In genomic region chr10:92712016-92712889, GRCh38 we compare ENCODE assay signal across 13 cellular contexts. TPM values are rescaled to one million over a fixed set of nuclear protein-coding genes. Genes with fewer than 3 reads are reported as not detected.
DNase-seq lines count a peak whose midpoint lies in the region; ATAC-seq, FAIRE-seq and TF ChIP-seq lines count a peak whose summit lies in the region.
"Had no signal": no experiment of that assay in that cellular context is flagged by ENCODE, and none has a peak within 500 bp of the region (broad histone marks: within the 10 kb centered on the region; RNA-seq: fewer than 3 reads in every experiment).

No MANE protein-coding gene starts in this region.

- H3K27me3 ChIP-seq in A673 (replicated peaks; ENCODE audit: insufficient read depth, low read depth, low read length, poor library complexity) = no peaks in the 10 kb centered on the region
- no peaks in the 10 kb centered on the region for H3K27me3 ChIP-seq in gastrocnemius medialis
- H3K27me3 ChIP-seq in smooth muscle cell (ENCODE audit: low read depth) = peaks cover 8% of the 10 kb centered on the region

- in situ Hi-C loops in astrocyte of the cerebellum (cut with HindIII; ENCODE audit: low sequenced_read_pairs) = no loop called here
- in situ Hi-C loops in gastrocnemius medialis (cut with MboI; ENCODE audit: low sequenced_read_pairs in 4 of 4) = no loop called here

- TF ChIP-seq POLR2A in GM12891 (IDR thresholded peaks at IDR 0.05; ENCODE audit: low read depth, low read length) = no peak
- no peak for TF ChIP-seq POLR2A in gastrocnemius medialis (IDR thresholded peaks at IDR 0.05)

- H3K4me1 ChIP-seq in A673 (ENCODE audit: insufficient read depth, low read length, poor library complexity, severe bottlenecking) (no peaks in the 10 kb centered on the region), gastrocnemius medialis (no peaks in the 10 kb centered on the region), smooth muscle cell (ENCODE audit: low read depth) (no peaks in the 10 kb centered on the region)

- no peak overlapping the region for H3K9ac ChIP-seq in smooth muscle cell (ENCODE audit: low read depth)

- peaks cover 8% of the 10 kb centered on the region for H3K9me3 ChIP-seq in A673 (ENCODE audit: low read depth, low read length, poor library complexity, severe bottlenecking)
- no peaks in the 10 kb centered on the region for H3K9me3 ChIP-seq in gastrocnemius medialis
- no peaks in the 10 kb centered on the region for H3K9me3 ChIP-seq in smooth muscle cell (replicated peaks; ENCODE audit: low read depth)

- 72% methylated on average over 10 of the region's 10 CpGs for WGBS in smooth muscle cell (ENCODE audit: low lambda C conversion rate)

- BruUV-seq in A673 (replicated peaks; lab: Mats Ljungman, UMichigan) = no TSS peak

- no peak overlapping the region for H3K4me2 ChIP-seq in smooth muscle cell

- H3F3A ChIP-seq in smooth muscle cell (ENCODE audit: low read depth) = no peaks in the 10 kb centered on the region

- peak; percentile 41 for FAIRE-seq in GM12891 (lab: Jason Lieb, UNC)
- FAIRE-seq: RCC 7860 had no signal

- intact Hi-C loops in A673 (cut with micrococcal nuclease; ENCODE audit: unreplicated experiment) (no loop called here), gastrocnemius medialis (cut with DNase I; ENCODE audit: low total_unique reads) (no loop called here)

- no peak overlapping the region for H2AFZ ChIP-seq in smooth muscle cell (ENCODE audit: low read depth)

- TF ChIP-seq CTCF in A673 (conservative IDR thresholded peaks at IDR 0.05; ENCODE audit: low read depth, low read length) (no peak), astrocyte of the cerebellum (IDR thresholded peaks at IDR 0.05; ENCODE audit: low read depth, low read length, missing control alignments) (no peak), gastrocnemius medialis (IDR thresholded peaks at IDR 0.05 in 4 of 5, conservative IDR thresholded peaks at IDR 0.05 in 1 of 5) (no peak), smooth muscle cell (IDR thresholded peaks at IDR 0.05; ENCODE audit: borderline replicate concordance, insufficient read depth, poor library complexity, severe bottlenecking) (no peak)

- H3K36me3 ChIP-seq in A673 (ENCODE audit: insufficient read depth, low read length, poor library complexity, severe bottlenecking) (no peaks in the 10 kb centered on the region), gastrocnemius medialis (no peaks in the 10 kb centered on the region), smooth muscle cell (ENCODE audit: low read depth) (no peaks in the 10 kb centered on the region)

- CTCF ChIA-PET in A673 (lab: Charles Lee) = no interaction called here

- H3K27ac ChIP-seq in A673 (ENCODE audit: low read depth, low read length, poor library complexity, severe bottlenecking) (no peak overlapping the region), gastrocnemius medialis (no peak overlapping the region), smooth muscle cell (ENCODE audit: low read depth) (no peak overlapping the region)
- H3K27ac ChIP-seq: HL-60 had no signal

- peak; percentile 53 for DNase-seq in A673 (ENCODE audit: low spot score)
- DNase-seq in GM12891 (ENCODE audit: insufficient read length, low spot score) = no peak
- DNase-seq in NCI-H2029 treated with DMSO at 0.1 percent for 48 hours (lab: John Stamatoyannopoulos, UW) = peak; percentile 16
- peak; percentile 47 for DNase-seq in astrocyte of the cerebellum (ENCODE audit: low read depth)
- DNase-seq in epidermal melanocyte (ENCODE audit: insufficient read length, low spot score) = no peak
- no peak for DNase-seq in gastrocnemius medialis
- DNase-seq in smooth muscle cell (lab: John Stamatoyannopoulos, UW; ENCODE audit: unreplicated experiment) = no peak
- DNase-seq: anterior cingulate cortex; CD8-positive, alpha-beta memory T cell; NCI-H187 treated with DMSO at 0.1 percent for 48 hours had no signal

- ATAC-seq in gastrocnemius medialis = no peak
- ATAC-seq in HG03457 (IDR thresholded peaks at IDR 0.05; ENCODE audit: unreplicated experiment) = no peak

- POLR2A ChIA-PET in A673 (lab: Charles Lee; ENCODE audit: low non-redundant PET) = no interaction called here

- H3K79me2 ChIP-seq in smooth muscle cell (ENCODE audit: low read depth) = no peaks in the 10 kb centered on the region

- no peak overlapping the region for H3K4me3 ChIP-seq in A673 (ENCODE audit: low read depth, low read length, poor library complexity, severe bottlenecking)
- no peak overlapping the region for H3K4me3 ChIP-seq in astrocyte of the cerebellum (ENCODE audit: low read depth, low read length)
- H3K4me3 ChIP-seq in gastrocnemius medialis = no peak overlapping the region
- H3K4me3 ChIP-seq in smooth muscle cell = no peak overlapping the region

- no peaks in the 10 kb centered on the region for H4K20me1 ChIP-seq in smooth muscle cell (ENCODE audit: low read depth)

TF ChIP-seq in GM12891, 5 proteins besides CTCF, POLR2A, EP300 and RAD21:
- TF ChIP-seq SPI1 (IDR thresholded peaks at IDR 0.05; ENCODE audit: low read depth, low read length) = peak; percentile 58; the same call in 1 of the 2 replicates
- TF ChIP-seq TAF1 (IDR thresholded peaks at IDR 0.05; ENCODE audit: low read depth, low read length) = no peak
- peak; percentile 66 for TF ChIP-seq POU2F2 (IDR thresholded peaks at IDR 0.05; ENCODE audit: low read depth, low read length)

RNA-seq across cellular contexts. Expression of gene HHEX, which starts 22.5 kb away (rescaled TPM):
- total RNA-seq in A673 (2021) (8.4 and 12.1 TPM in 2 replicates), gastrocnemius medialis (1 to 10 TPM in 1 of 4 donors, under 1 TPM in 2, not detected in 1; 0.82 to 1.8 (median 0.84) TPM), smooth muscle cell (not detected in 2 replicates)
- 4.1 TPM for polyA plus RNA-seq in GM12891 (2012; ENCODE audit: low read depth, missing spikeins)
- polyA plus RNA-seq in smooth muscle cell = 0.66 TPM in 1 of 2 replicates, not detected in the other
- total RNA-seq: CD8-positive, alpha-beta memory T cell had no signal

Comparison
In these comparisons a context has a peak if more than half of its experiments do, and no peak if none do; other contexts are left out.
1. DNase-seq: peak in A673 (single experiment), NCI-H2029 treated with DMSO at 0.1 percent for 48 hours (single experiment) and astrocyte of the cerebellum (single experiment); none in GM12891 (single experiment), epidermal melanocyte (single experiment), gastrocnemius medialis (0 of 2) and smooth muscle cell (single experiment).